Comparison of ENCODE assay signal across 8 cellular contexts in genomic region chr15:28107111-28107893, GRCh38. TPM values are rescaled to one million over a fixed set of nuclear protein-coding genes. Genes with fewer than 3 reads are reported as not detected.
DNase-seq lines count a peak whose midpoint lies in the region; ATAC-seq, FAIRE-seq and TF ChIP-seq lines count a peak whose summit lies in the region.

No MANE protein-coding gene starts in this region.

- no peak for FAIRE-seq in bronchial epithelial cell (lab: Jason Lieb, UNC)

- no peaks in the 10 kb centered on the region for H3K9me3 ChIP-seq in HUES48 (ENCODE audit: control insufficient read depth, insufficient read depth, low read length)

- H3K27me3 ChIP-seq in HUES48 (ENCODE audit: control insufficient read depth, insufficient read depth, low read length): peaks cover 52% of the 10 kb centered on the region
- H3K27me3 ChIP-seq in bronchial epithelial cell (ENCODE audit: control insufficient read depth, insufficient read depth, low read length): no peaks in the 10 kb centered on the region

- H3K36me3 ChIP-seq in HUES48 (ENCODE audit: control insufficient read depth, insufficient read depth, low read length) (peaks cover 14% of the 10 kb centered on the region), bronchial epithelial cell (ENCODE audit: control insufficient read depth, insufficient read depth, low read length) (peaks cover 4% of the 10 kb centered on the region)

- no peaks in the 10 kb centered on the region for H3K4me1 ChIP-seq in HUES48 (ENCODE audit: control insufficient read depth, insufficient read depth, low read length)

- H3K4me3 ChIP-seq in HUES48 (ENCODE audit: low read depth, low read length) (peak overlapping the region; percentile 71), bronchial epithelial cell (ENCODE audit: low read depth, low read length) (peak overlapping the region; percentile 39)

- H3K27me3 Mint-ChIP-seq in stimulated activated naive CD8-positive, alpha-beta T cell treated with anti-CD3 and anti-CD28 coated beads, Interleukin-15, amount 100 ng/mL, for 72 hours: peaks cover 47% of the 10 kb centered on the region

- H3K4me1 Mint-ChIP-seq in stimulated activated naive CD8-positive, alpha-beta T cell treated with anti-CD3 and anti-CD28 coated beads, Interleukin-15, amount 100 ng/mL, for 72 hours: peaks cover 9% of the 10 kb centered on the region

- H3K9ac ChIP-seq in HUES48 (ENCODE audit: low read depth, low read length): no peak overlapping the region

- H3K27ac ChIP-seq in HUES48 (ENCODE audit: low read depth, low read length): no peak overlapping the region

- DNase-seq in bronchial epithelial cell (ENCODE audit: low read depth): no peak
- peak in 1 of 2 donors; percentile 17 for DNase-seq in left colon
- DNase-seq in stimulated activated naive CD8-positive, alpha-beta T cell treated with anti-CD3 and anti-CD28 coated beads, Interleukin-15, amount 100 ng/mL, for 72 hours: peak; percentile 16 to 20
- no peak for DNase-seq in glomerular visceral epithelial cell (ENCODE audit: extremely low spot score)
- no peak for DNase-seq in SKM-1 treated with dmso at 0.1 percent for 144 hours (lab: John Stamatoyannopoulos, UW; ENCODE audit: unreplicated experiment)

- intact Hi-C loops in left colon (cut with DNase I, micrococcal nuclease): no loop called here

- H3K27ac Mint-ChIP-seq in stimulated activated naive CD8-positive, alpha-beta T cell treated with anti-CD3 and anti-CD28 coated beads, Interleukin-15, amount 100 ng/mL, for 72 hours: peak overlapping the region in 1 of 2 donors; percentile 72

- H3K9me3 Mint-ChIP-seq in stimulated activated naive CD8-positive, alpha-beta T cell treated with anti-CD3 and anti-CD28 coated beads, Interleukin-15, amount 100 ng/mL, for 72 hours: peaks cover 0 to 7% of the 10 kb centered on the region in 2 donors

- no peak for TF ChIP-seq CTCF in bronchial epithelial cell (IDR thresholded peaks at IDR 0.05; ENCODE audit: insufficient read depth, low read length, severe bottlenecking)

- ATAC-seq in left colon (peak; percentile 15), SK-N-SH treated with all-trans-retinoic acid at 6 μM for 48 hours (no peak), HG02623 (IDR thresholded peaks at IDR 0.05; ENCODE audit: unreplicated experiment) (no peak)
- peak; percentile 53 for ATAC-seq in stimulated activated naive CD8-positive, alpha-beta T cell treated with anti-CD3 and anti-CD28 coated beads, Interleukin-15, amount 100 ng/mL, for 72 hours

- H3K4me3 Mint-ChIP-seq in stimulated activated naive CD8-positive, alpha-beta T cell treated with anti-CD3 and anti-CD28 coated beads, Interleukin-15, amount 100 ng/mL, for 72 hours: peak overlapping the region; percentile 83 to 87

TF ChIP-seq in SK-N-SH treated with all-trans-retinoic acid at 6 μM for 48 hours, 23 proteins besides CTCF, POLR2A, EP300 and RAD21 (continues in another document):
- no peak for TF ChIP-seq ZC3H10 (CRISPR knock-in tag; IDR thresholded peaks at IDR 0.05)
- no peak for TF ChIP-seq OSR1 (CRISPR knock-in tag; IDR thresholded peaks at IDR 0.05)
- TF ChIP-seq ARNTL (CRISPR knock-in tag; IDR thresholded peaks at IDR 0.05; ENCODE audit: borderline replicate concordance, low read depth): no peak
- TF ChIP-seq RARB (CRISPR knock-in tag; IDR thresholded peaks at IDR 0.05): no peak
- TF ChIP-seq PPARA (CRISPR knock-in tag; IDR thresholded peaks at IDR 0.05; ENCODE audit: borderline replicate concordance): no peak
- TF ChIP-seq ZFP3 (CRISPR knock-in tag; IDR thresholded peaks at IDR 0.05): no peak
- TF ChIP-seq POU6F1 (CRISPR knock-in tag; IDR thresholded peaks at IDR 0.05; ENCODE audit: borderline replicate concordance, low read depth): no peak
- TF ChIP-seq PATZ1 (CRISPR knock-in tag; IDR thresholded peaks at IDR 0.05; ENCODE audit: borderline replicate concordance): no peak
- no peak for TF ChIP-seq ZNF565 (CRISPR knock-in tag; conservative IDR thresholded peaks at IDR 0.05; ENCODE audit: low read depth)
- TF ChIP-seq GLIS3 (CRISPR knock-in tag; IDR thresholded peaks at IDR 0.05): no peak
- no peak for TF ChIP-seq CSRNP3 (CRISPR knock-in tag; IDR thresholded peaks at IDR 0.05)
- no peak for TF ChIP-seq ISL1 (CRISPR knock-in tag; IDR thresholded peaks at IDR 0.05)
- TF ChIP-seq SNAI2 (CRISPR knock-in tag; IDR thresholded peaks at IDR 0.05): no peak
- TF ChIP-seq TSHZ2 (CRISPR knock-in tag; IDR thresholded peaks at IDR 0.05): no peak
- no peak for TF ChIP-seq ZFP30 (CRISPR knock-in tag; IDR thresholded peaks at IDR 0.05)
- no peak for TF ChIP-seq ESRRG (CRISPR knock-in tag; IDR thresholded peaks at IDR 0.05)
- TF ChIP-seq CREB5 (CRISPR knock-in tag; IDR thresholded peaks at IDR 0.05; ENCODE audit: low read depth): no peak
- no peak for TF ChIP-seq TCF4 (CRISPR knock-in tag; IDR thresholded peaks at IDR 0.05; ENCODE audit: borderline replicate concordance)

RNA-seq across cellular contexts. Expression of gene OCA2, which starts 8.2 kb away (rescaled TPM):
- 0.26 TPM in 2 replicates for total RNA-seq in bronchial epithelial cell
- total RNA-seq in left colon: under 1 TPM; 0.18 to 0.31 TPM

Comparison
In these comparisons a context has a peak if more than half of its experiments do, and no peak if none do; other contexts are left out.
1. DNase-seq: peak in stimulated activated naive CD8-positive, alpha-beta T cell treated with anti-CD3 and anti-CD28 coated beads, Interleukin-15, amount 100 ng/mL, for 72 hours (2 of 2); none in bronchial epithelial cell (single experiment), glomerular visceral epithelial cell (single experiment) and SKM-1 treated with dmso at 0.1 percent for 144 hours (single experiment).
2. ATAC-seq: peak in left colon (single experiment) and stimulated activated naive CD8-positive, alpha-beta T cell treated with anti-CD3 and anti-CD28 coated beads, Interleukin-15, amount 100 ng/mL, for 72 hours (single experiment); none in SK-N-SH treated with all-trans-retinoic acid at 6 μM for 48 hours (single experiment) and HG02623 (single experiment).